In genomic region chr19:13842294-13843103, GRCh38 we compare ENCODE assay signal across 8 cellular contexts. TPM values are rescaled to one million over a fixed set of nuclear protein-coding genes. Genes with fewer than 3 reads are reported as not detected.
DNase-seq lines count a peak whose midpoint lies in the region; ATAC-seq and TF ChIP-seq lines count a peak whose summit lies in the region.

No MANE protein-coding gene starts in this region.

- BruUV-seq in Calu3 (replicated peaks; lab: Mats Ljungman, UMichigan): no TSS peak

- H3K27ac ChIP-seq in HL-60 (replicated peaks) (peak overlapping the region; percentile 98), brain microvascular endothelial cell (peak overlapping the region; percentile 96), iPS-18a (ENCODE audit: low read length) (no peak overlapping the region), skin epidermis (peak overlapping the region; percentile 89 to 100 (median 99))

- peak; percentile 83 for DNase-seq in Calu3
- DNase-seq in HL-60 (ENCODE audit: low read depth in 1 of 2, low spot score in 1 of 2): peak; percentile 68 to 81
- peak; percentile 70 for DNase-seq in T-helper 2 cell treated with Interferon-gamma antibody and Interleukin-4, amounts not matched to agents 5 μg/mL and 100 μg/mL, for 36 hours (ENCODE audit: low spot score)
- no peak for DNase-seq in brain microvascular endothelial cell

- H3K4me1 ChIP-seq in iPS-18a (ENCODE audit: control insufficient read depth, low read depth, low read length): peaks cover 19% of the 10 kb centered on the region

- H3K27me3 Mint-ChIP-seq in Calu3 (ENCODE audit: unreplicated experiment): no peaks in the 10 kb centered on the region
- no peaks in the 10 kb centered on the region for H3K27me3 Mint-ChIP-seq in T-helper 2 cell treated with Interferon-gamma antibody and Interleukin-4, amounts not matched to agents 5 μg/mL and 100 μg/mL, for 36 hours (ENCODE audit: low read depth)

- peaks cover 21% of the 10 kb centered on the region for H3K4me1 Mint-ChIP-seq in Calu3 (ENCODE audit: low read depth, unreplicated experiment)
- peaks cover 41% of the 10 kb centered on the region for H3K4me1 Mint-ChIP-seq in T-helper 2 cell treated with Interferon-gamma antibody and Interleukin-4, amounts not matched to agents 5 μg/mL and 100 μg/mL, for 36 hours (ENCODE audit: low read depth)

- H3K4me3 ChIP-seq in HL-60 (replicated peaks; ENCODE audit: insufficient read depth, low read length) (peak overlapping the region; percentile 82), brain microvascular endothelial cell (ENCODE audit: low read depth, low read length) (peak overlapping the region; percentile 80), iPS-18a (ENCODE audit: low read length) (peak overlapping the region; percentile 58), skin epidermis (peak overlapping the region; percentile 71 to 100 (median 94))

- H3K4me3 Mint-ChIP-seq in Calu3 (ENCODE audit: low read depth, unreplicated experiment): peak overlapping the region; percentile 86
- H3K4me3 Mint-ChIP-seq in T-helper 2 cell treated with Interferon-gamma antibody and Interleukin-4, amounts not matched to agents 5 μg/mL and 100 μg/mL, for 36 hours: peak overlapping the region; percentile 93

- no peaks in the 10 kb centered on the region for H3K27me3 ChIP-seq in HL-60 (ENCODE audit: insufficient read depth, poor library complexity, severe bottlenecking)
- no peaks in the 10 kb centered on the region for H3K27me3 ChIP-seq in brain microvascular endothelial cell (replicated peaks)
- H3K27me3 ChIP-seq in iPS-18a (ENCODE audit: control insufficient read depth, insufficient read depth, low read length): no peaks in the 10 kb centered on the region

- peak overlapping the region; percentile 48 for H3K9ac ChIP-seq in iPS-18a (ENCODE audit: low read length)

- in situ Hi-C loops in brain microvascular endothelial cell (cut with HindIII; ENCODE audit: low pct_ligation_motif_present, low sequenced_read_pairs): no loop called here

- ATAC-seq in GM18858 (IDR thresholded peaks at IDR 0.05; ENCODE audit: unreplicated experiment) (no peak), HG02571 (IDR thresholded peaks at IDR 0.05; ENCODE audit: unreplicated experiment) (no peak)

- peaks cover 91% of the 10 kb centered on the region for H3K36me3 Mint-ChIP-seq in Calu3 (ENCODE audit: insufficient read depth, unreplicated experiment)
- peaks cover 23% of the 10 kb centered on the region for H3K36me3 Mint-ChIP-seq in T-helper 2 cell treated with Interferon-gamma antibody and Interleukin-4, amounts not matched to agents 5 μg/mL and 100 μg/mL, for 36 hours (ENCODE audit: low read depth)

- intact Hi-C loops in Calu3 (cut with micrococcal nuclease; ENCODE audit: unreplicated experiment): no loop called here

- H3K36me3 ChIP-seq in brain microvascular endothelial cell (replicated peaks): peaks cover 32% of the 10 kb centered on the region
- no peaks in the 10 kb centered on the region for H3K36me3 ChIP-seq in iPS-18a (ENCODE audit: control insufficient read depth, low read depth, low read length)

- CTCF ChIA-PET in Calu3 (lab: Charles Lee): no interaction called here

- peak overlapping the region; percentile 98 for H3K27ac Mint-ChIP-seq in Calu3 (ENCODE audit: unreplicated experiment)
- peak overlapping the region; percentile 96 for H3K27ac Mint-ChIP-seq in T-helper 2 cell treated with Interferon-gamma antibody and Interleukin-4, amounts not matched to agents 5 μg/mL and 100 μg/mL, for 36 hours

- H3K9me3 ChIP-seq in iPS-18a (ENCODE audit: control insufficient read depth, low read depth, low read length): no peaks in the 10 kb centered on the region

- TF ChIP-seq CTCF in Calu3 (IDR thresholded peaks at IDR 0.05; ENCODE audit: unreplicated experiment): no peak
- no peak for TF ChIP-seq CTCF in HL-60 (IDR thresholded peaks at IDR 0.05; ENCODE audit: insufficient read depth, low read length)
- no peak for TF ChIP-seq CTCF in brain microvascular endothelial cell (IDR thresholded peaks at IDR 0.05; ENCODE audit: low read depth, low read length, missing control alignments)

- no peaks in the 10 kb centered on the region for H3K9me3 Mint-ChIP-seq in Calu3 (ENCODE audit: low read depth, unreplicated experiment)
- no peaks in the 10 kb centered on the region for H3K9me3 Mint-ChIP-seq in T-helper 2 cell treated with Interferon-gamma antibody and Interleukin-4, amounts not matched to agents 5 μg/mL and 100 μg/mL, for 36 hours

RNA-seq across cellular contexts. Expression of gene NANOS3, which starts 34.4 kb away (rescaled TPM):
- 1.2 TPM in 1 of 2 replicates, not detected in the other for total RNA-seq in Calu3 (2022)

RNA-seq across cellular contexts. Expression of gene ZSWIM4, which starts 47.3 kb away (rescaled TPM):
- total RNA-seq in Calu3 (2022): 10.7 and 11.5 TPM in 2 replicates
